In the genomic region with DNA sequence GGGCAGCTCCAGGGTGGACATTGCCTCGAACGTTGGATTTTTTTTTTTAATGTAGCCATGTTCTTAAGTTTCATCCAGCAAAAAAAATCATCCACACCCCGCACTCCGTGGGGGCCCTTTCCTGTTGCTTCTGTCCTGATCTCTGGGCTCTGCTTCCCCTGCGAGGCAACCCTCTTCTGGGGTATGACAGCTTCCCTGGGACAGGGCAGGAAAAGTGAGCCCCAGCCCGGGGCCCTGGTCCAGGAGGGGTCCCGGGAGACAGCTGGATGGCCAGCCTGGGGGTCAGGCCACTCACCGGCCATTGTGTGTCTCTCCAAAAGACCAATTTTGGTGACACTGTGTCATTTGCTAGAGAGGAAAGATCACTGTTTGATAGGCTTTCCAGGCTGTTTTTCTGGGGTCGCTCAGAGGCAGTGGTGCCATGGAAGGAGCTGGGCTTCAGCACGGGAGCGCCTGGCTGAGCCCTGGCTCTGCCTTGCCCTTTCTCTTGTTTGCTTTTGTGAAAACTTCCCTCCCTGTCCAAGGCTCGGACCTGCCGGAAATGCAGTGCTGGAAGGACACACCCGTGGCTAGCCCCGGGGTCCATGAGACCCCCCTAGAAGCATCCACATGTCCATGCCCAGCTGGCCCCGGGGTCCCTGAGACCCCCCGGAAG, we compare ENCODE assay signal across 21 cellular contexts.
"Had no signal": no experiment of that assay in that cellular context is flagged by ENCODE, and none has a peak within 500 bp of the region (broad histone marks: within the 10 kb centered on the region; RNA-seq: fewer than 3 reads in every experiment).

No MANE protein-coding gene starts in this region.

- H3K27me3 Mint-ChIP-seq: brain; naive B cell; stimulated activated naive CD8-positive, alpha-beta T cell treated with anti-CD3 and anti-CD28 coated beads, Interleukin-15, amount 100 ng/mL, for 72 hours had no signal

- H3K27ac Mint-ChIP-seq: activated T-helper 2 cell treated with anti-CD3 and anti-CD28 coated beads, Interferon-gamma antibody, Interleukin-2, Interleukin-4, amounts not matched to agents 10 μg/mL and 5 μg/mL and 100 μg/mL, durations not matched to agents 14 hours and 24 hours and 36 hours; naive B cell; stimulated activated effector memory CD8-positive, alpha-beta T cell treated with anti-CD3 and anti-CD28 coated beads, Interleukin-12 subunit alpha, Interleukin-12 subunit beta, amount 100 ng/mL, for 72 hours had no signal

- H3K27ac ChIP-seq: gastrocnemius medialis, prostate gland, tibial nerve, uterus, WERI-Rb-1 had no signal

- H3K36me3 ChIP-seq: prostate gland, uterus had no signal

- H3K9me3 ChIP-seq: esophagus muscularis mucosa, gastrocnemius medialis, prostate gland, tibial nerve, uterus had no signal

- H3K27me3 ChIP-seq: esophagus muscularis mucosa, gastrocnemius medialis, tibial nerve, uterus had no signal

- H3K9me3 Mint-ChIP-seq: activated T-helper 2 cell treated with anti-CD3 and anti-CD28 coated beads, Interferon-gamma antibody, Interleukin-2, Interleukin-4, amounts not matched to agents 10 μg/mL and 5 μg/mL and 100 μg/mL, durations not matched to agents 14 hours and 24 hours and 36 hours; stimulated activated effector memory CD8-positive, alpha-beta T cell treated with anti-CD3 and anti-CD28 coated beads, Interleukin-12 subunit alpha, Interleukin-12 subunit beta, amount 100 ng/mL, for 72 hours; stimulated activated naive CD8-positive, alpha-beta T cell treated with anti-CD3 and anti-CD28 coated beads, Interleukin-15, amount 100 ng/mL, for 72 hours had no signal

- H3K4me3 Mint-ChIP-seq: brain; naive B cell; neural crest cell; stimulated activated effector memory CD8-positive, alpha-beta T cell treated with anti-CD3 and anti-CD28 coated beads, Interleukin-12 subunit alpha, Interleukin-12 subunit beta, amount 100 ng/mL, for 72 hours had no signal

- H3K4me3 ChIP-seq: esophagus muscularis mucosa, gastrocnemius medialis, lung, prostate gland, tibial nerve, uterus had no signal

- DNase-seq: activated CD4-positive, alpha-beta T cell treated with anti-CD3 and anti-CD28 coated beads for 1 hour; activated naive CD4-positive, alpha-beta T cell treated with anti-CD3 and anti-CD28 coated beads, Interleukin-2, amount 50 U/mL, for 16 hours; activated T-cell treated with anti-CD3 and anti-CD28 coated beads, Interleukin-2, amount 50 U/mL, for 1 hour; caudate nucleus; dermis blood vessel endothelial cell; effector CD8-positive, alpha-beta T cell; islet precursor cell; naive B cell; stimulated activated CD4-positive, alpha-beta T cell treated with anti-CD3 and anti-CD28 coated beads, Interleukin-1b, Interleukin-23, amount 100 ng/mL, for 48 hours; stimulated activated naive CD8-positive, alpha-beta T cell treated with anti-CD3 and anti-CD28 coated beads, Interleukin-15, amount 100 ng/mL, for 72 hours had no signal

- H3K4me1 ChIP-seq: gastrocnemius medialis, prostate gland, tibial nerve, uterus had no signal

- ATAC-seq: gastrocnemius medialis; stimulated activated effector memory CD8-positive, alpha-beta T cell treated with anti-CD3 and anti-CD28 coated beads, Interleukin-12 subunit alpha, Interleukin-12 subunit beta, amount 100 ng/mL, for 72 hours; stimulated activated naive CD8-positive, alpha-beta T cell treated with anti-CD3 and anti-CD28 coated beads, Interleukin-15, amount 100 ng/mL, for 72 hours had no signal

- H3K4me1 Mint-ChIP-seq: brain; neural crest cell; stimulated activated effector memory CD8-positive, alpha-beta T cell treated with anti-CD3 and anti-CD28 coated beads, Interleukin-12 subunit alpha, Interleukin-12 subunit beta, amount 100 ng/mL, for 72 hours had no signal
